In the genomic region with DNA sequence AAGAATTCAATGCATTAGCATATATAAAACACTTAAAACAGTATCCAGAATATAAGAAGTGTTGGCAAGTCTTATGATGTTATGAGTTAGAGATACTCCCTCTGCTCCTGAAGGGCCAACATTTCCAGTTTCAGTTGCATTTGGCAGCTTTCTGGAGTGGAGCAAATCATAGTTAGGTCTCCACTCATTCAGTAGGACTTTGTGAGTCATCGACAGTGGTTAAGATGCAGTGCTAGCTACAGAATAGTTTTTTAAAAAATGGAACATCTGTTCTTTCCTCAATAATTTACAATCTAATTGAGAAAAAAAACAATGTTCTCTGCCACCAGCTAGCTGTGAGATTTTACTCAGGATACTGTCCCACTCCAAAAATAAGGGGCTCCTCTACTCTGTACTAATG, we compare ENCODE assay signal across 17 cellular contexts.
DNase-seq lines count a peak whose midpoint lies in the region; ATAC-seq and TF ChIP-seq lines count a peak whose summit lies in the region.
"Had no signal": no experiment of that assay in that cellular context is flagged by ENCODE, and none has a peak within 500 bp of the region (broad histone marks: within the 10 kb centered on the region; RNA-seq: fewer than 3 reads in every experiment).

No MANE protein-coding gene starts in this region.

- peaks cover 0 to 2% of the 10 kb centered on the region in 2 donors for H3K9me3 ChIP-seq in left lung
- H3K9me3 ChIP-seq: SJSA1 had no signal

- intact Hi-C loops in left lung (cut with DNase I) (loop anchor here (10.0 kb wide), 1 partner anchor 167 kb away; no protein-coding TSS in a partner anchor), dorsolateral prefrontal cortex (cut with DNase I) (loop anchor here in 1 of 2 donors (10.0 kb wide), 1 partner anchor 1187 kb away; no protein-coding TSS in a partner anchor)

- no peaks in the 10 kb centered on the region for H3K36me3 ChIP-seq in left lung
- H3K36me3 ChIP-seq: SJSA1 had no signal

- H3K27me3 ChIP-seq in left lung (no peaks in the 10 kb centered on the region), dorsolateral prefrontal cortex (no peaks in the 10 kb centered on the region)
- H3K27me3 ChIP-seq: SJSA1 had no signal

- H3K27ac ChIP-seq in left lung (no peak overlapping the region), dorsolateral prefrontal cortex (no peak overlapping the region)
- H3K27ac ChIP-seq: SJSA1 had no signal

- TF ChIP-seq CTCF in astrocyte of the cerebellum (IDR thresholded peaks at IDR 0.05; ENCODE audit: low read depth, low read length, missing control alignments): no peak
- TF ChIP-seq CTCF in left lung (IDR thresholded peaks at IDR 0.05): no peak
- no peak for TF ChIP-seq CTCF in dorsolateral prefrontal cortex (IDR thresholded peaks at IDR 0.05 in 54 of 56, conservative IDR thresholded peaks at IDR 0.05 in 2 of 56; ENCODE audit: low read depth in 1 of 56, partially characterized antibody in 56 of 56)

- DNase-seq in AG20443 (ENCODE audit: low spot score): peak; percentile 82
- DNase-seq in HS-27A (ENCODE audit: low read depth): peak; percentile 47
- peak; percentile 88 for DNase-seq in astrocyte of the cerebellum (ENCODE audit: low read depth)
- no peak for DNase-seq in left lung
- DNase-seq in 8988T: no peak
- DNase-seq in SIG-M5 (lab: John Stamatoyannopoulos, UW): no peak
- DNase-seq in dorsolateral prefrontal cortex: no peak
- DNase-seq: activated B cell treated with CpG ODN at 0.5 μM for 24 hours; activated T-cell treated with anti-CD3 and anti-CD28 coated beads for 4 hours; aorta; CD8-positive, alpha-beta T cell; NCI-H1436 treated with DMSO at 0.1 percent for 48 hours; NCI-H748 treated with DMSO at 0.1 percent for 48 hours; posterior cingulate gyrus; stimulated activated CD4-positive, alpha-beta T cell treated with anti-CD3 and anti-CD28 coated beads, Interleukin-4, amount 100 ng/mL, for 4 hours had no signal

- H3K4me3 ChIP-seq in astrocyte of the cerebellum (ENCODE audit: low read depth, low read length): no peak overlapping the region
- H3K4me3 ChIP-seq in left lung: no peak overlapping the region
- no peak overlapping the region for H3K4me3 ChIP-seq in dorsolateral prefrontal cortex
- H3K4me3 ChIP-seq: SJSA1 had no signal

- no peaks in the 10 kb centered on the region for H3K4me1 ChIP-seq in left lung

- peak; percentile 51 for ATAC-seq in left lung
- ATAC-seq in GM18498 (IDR thresholded peaks at IDR 0.05; ENCODE audit: unreplicated experiment): no peak
- ATAC-seq: CD8-positive, alpha-beta T cell had no signal

- in situ Hi-C loops in astrocyte of the cerebellum (cut with HindIII; ENCODE audit: low sequenced_read_pairs): no loop called here

Comparison
In these comparisons a context has a peak if more than half of its experiments do, and no peak if none do; other contexts are left out.
1. DNase-seq: peak in AG20443 (single experiment), HS-27A (single experiment) and astrocyte of the cerebellum (single experiment); none in left lung (0 of 2), 8988T (single experiment), SIG-M5 (single experiment) and dorsolateral prefrontal cortex (0 of 10).